Comparison of ENCODE assay signal across 17 cellular contexts in genomic region chr11:76320929-76321328, GRCh38.
"Had no signal": no experiment of that assay in that cellular context is flagged by ENCODE, and none has a peak within 500 bp of the region (broad histone marks: within the 10 kb centered on the region; RNA-seq: fewer than 3 reads in every experiment).

No MANE protein-coding gene starts in this region.

- H3K4me3 ChIP-seq: lung had no signal

- H3K27me3 ChIP-seq: pancreas had no signal

- H3K27ac ChIP-seq: foreskin keratinocyte, heart left ventricle had no signal

- H3K9me3 Mint-ChIP-seq: effector memory CD8-positive, alpha-beta T cell; naive thymus-derived CD4-positive, alpha-beta T cell had no signal

- H3K27ac Mint-ChIP-seq: effector memory CD8-positive, alpha-beta T cell; naive thymus-derived CD4-positive, alpha-beta T cell; progenitor cell of endocrine pancreas had no signal

- H3K4me3 Mint-ChIP-seq: effector memory CD8-positive, alpha-beta T cell; naive thymus-derived CD4-positive, alpha-beta T cell had no signal

- H3K9me3 ChIP-seq: heart left ventricle, pancreas had no signal

- DNase-seq: effector memory CD8-positive, alpha-beta T cell; erythroblast; foreskin keratinocyte; heart left ventricle; hippocampal formation; left colon; left ventricle myocardium superior; mesenchymal stem cell; naive thymus-derived CD4-positive, alpha-beta T cell; occipital lobe; right cardiac atrium; stimulated activated CD4-positive, alpha-beta T cell treated with anti-CD3 and anti-CD28 coated beads, Interleukin-2, amount 100 ng/mL, for 48 hours; stimulated activated naive CD4-positive, alpha-beta T cell treated with Interleukin-2 at 50 U/mL for 16 hours; trophoblast cell had no signal

- ATAC-seq: effector memory CD8-positive, alpha-beta T cell; foreskin keratinocyte; heart left ventricle; left ventricle myocardium superior; naive thymus-derived CD4-positive, alpha-beta T cell; right cardiac atrium had no signal

- H3K4me1 ChIP-seq: pancreas had no signal

- H3K36me3 ChIP-seq: heart left ventricle, pancreas had no signal
